ENCODE assay signal across 28 cellular contexts in the genomic region with DNA sequence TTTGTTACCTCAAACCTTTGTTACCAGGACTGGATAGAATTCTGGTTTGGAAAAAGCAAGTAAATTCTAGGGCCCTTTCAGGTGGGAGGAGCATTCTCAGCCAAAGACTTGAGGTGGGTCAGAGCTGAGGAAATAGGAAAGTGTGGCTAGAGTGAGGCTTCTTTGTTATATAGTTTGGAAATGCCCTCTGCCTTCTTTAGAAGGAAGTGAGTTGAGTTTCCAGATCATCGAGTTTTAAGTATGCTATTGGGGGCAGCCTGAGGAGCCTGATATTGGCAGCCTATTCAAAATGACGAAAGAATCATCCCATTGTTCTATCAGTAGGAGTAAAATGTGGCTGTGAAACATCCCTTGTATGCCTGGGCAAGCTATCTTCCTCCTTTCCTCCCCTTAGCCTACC.
DNase-seq lines count a peak whose midpoint lies in the region; ATAC-seq and TF ChIP-seq lines count a peak whose summit lies in the region.
"Had no signal": no experiment of that assay in that cellular context is flagged by ENCODE, and none has a peak within 500 bp of the region (broad histone marks: within the 10 kb centered on the region; RNA-seq: fewer than 3 reads in every experiment).

No MANE protein-coding gene starts in this region.

- no peaks in the 10 kb centered on the region for H3K36me3 ChIP-seq in breast epithelium
- H3K36me3 ChIP-seq: BE2C, brain microvascular endothelial cell, colonic mucosa, HAP-1, left lung, WERI-Rb-1 had no signal

- H3K27ac ChIP-seq in breast epithelium: peak overlapping the region; percentile 33 to 48
- H3K27ac ChIP-seq: brain microvascular endothelial cell, colonic mucosa, left lung, SK-N-MC, WERI-Rb-1 had no signal

- H3K9me3 Mint-ChIP-seq in MCF 10A (ENCODE audit: unreplicated experiment) (no peaks in the 10 kb centered on the region), nephron progenitor cell (no peaks in the 10 kb centered on the region), natural killer cell (no peaks in the 10 kb centered on the region)

- intact Hi-C loops in breast epithelium (cut with DNase I; ENCODE audit: low total_unique reads): no loop called here
- intact Hi-C loops in MCF 10A (cut with micrococcal nuclease): no loop called here
- intact Hi-C loops in natural killer cell (cut with micrococcal nuclease): no loop called here

- H3K27me3 Mint-ChIP-seq in MCF 10A (ENCODE audit: insufficient read depth, unreplicated experiment): no peaks in the 10 kb centered on the region
- H3K27me3 Mint-ChIP-seq in nephron progenitor cell (ENCODE audit: low read depth, poor library complexity): no peaks in the 10 kb centered on the region
- no peaks in the 10 kb centered on the region for H3K27me3 Mint-ChIP-seq in natural killer cell (ENCODE audit: low read depth in 2 of 2)
- H3K27me3 Mint-ChIP-seq: stimulated activated naive CD8-positive, alpha-beta T cell treated with anti-CD3 and anti-CD28 coated beads, Interleukin-15, amount 100 ng/mL, for 72 hours had no signal

- no peak for TF ChIP-seq POLR2A in breast epithelium (IDR thresholded peaks at IDR 0.05)

- no peak overlapping the region for H3K4me3 ChIP-seq in breast epithelium
- H3K4me3 ChIP-seq in fibroblast of pulmonary artery (replicated peaks; ENCODE audit: low read depth, low read length): no peak overlapping the region
- H3K4me3 ChIP-seq: colonic mucosa, HAP-1, left lung, mucosa of descending colon, SK-N-MC had no signal

- no peak overlapping the region for H3K4me3 Mint-ChIP-seq in MCF 10A (ENCODE audit: unreplicated experiment)
- H3K4me3 Mint-ChIP-seq in nephron progenitor cell: no peak overlapping the region
- no peak overlapping the region for H3K4me3 Mint-ChIP-seq in natural killer cell
- H3K4me3 Mint-ChIP-seq: stimulated activated naive CD8-positive, alpha-beta T cell treated with anti-CD3 and anti-CD28 coated beads, Interleukin-15, amount 100 ng/mL, for 72 hours had no signal

- BruUV-seq in MCF 10A (replicated peaks; lab: Mats Ljungman, UMichigan): no TSS peak

- no peak for DNase-seq in breast epithelium (ENCODE audit: low spot score in 2 of 2)
- DNase-seq in MCF 10A (ENCODE audit: unreplicated experiment): no peak
- DNase-seq in fibroblast of pulmonary artery (ENCODE audit: low read depth): peak; percentile 70
- no peak for DNase-seq in nephron progenitor cell
- no peak for DNase-seq in SKM-1 (lab: John Stamatoyannopoulos, UW; ENCODE audit: unreplicated experiment)
- no peak for DNase-seq in natural killer cell
- DNase-seq: activated CD4-positive, alpha-beta T cell treated with anti-CD3 and anti-CD28 coated beads, Interleukin-2, amount 50 U/mL, for 48 hours; activated gamma-delta T cell; BE2C; brain microvascular endothelial cell; Caco-2; colonic mucosa; left lung; MM.1S; mucosa of descending colon; NCI-H1436; NCI-H2171; NCI-H526; RPMI8226; stimulated activated CD4-positive, alpha-beta T cell treated with anti-CD3 and anti-CD28 coated beads, Interleukin-12 subunit alpha, Interleukin-12 subunit beta, amount 100 ng/mL, for 4 hours; stimulated activated CD4-positive, alpha-beta T cell treated with anti-CD3 and anti-CD28 coated beads, Interleukin-4, amount 100 ng/mL, for 4 hours; stimulated activated naive CD8-positive, alpha-beta T cell treated with anti-CD3 and anti-CD28 coated beads, Interleukin-15, amount 100 ng/mL, for 72 hours; trophoblast cell; WERI-Rb-1 had no signal

- H3K27ac Mint-ChIP-seq in MCF 10A (ENCODE audit: low read depth, unreplicated experiment): no peak overlapping the region
- peak overlapping the region; percentile 1 for H3K27ac Mint-ChIP-seq in nephron progenitor cell
- H3K27ac Mint-ChIP-seq in natural killer cell: no peak overlapping the region
- H3K27ac Mint-ChIP-seq: stimulated activated naive CD8-positive, alpha-beta T cell treated with anti-CD3 and anti-CD28 coated beads, Interleukin-15, amount 100 ng/mL, for 72 hours had no signal

- TF ChIP-seq CTCF in breast epithelium (IDR thresholded peaks at IDR 0.05) (no peak), MCF 10A (IDR thresholded peaks at IDR 0.05; ENCODE audit: unreplicated experiment) (no peak), fibroblast of pulmonary artery (IDR thresholded peaks at IDR 0.05; ENCODE audit: low read length, missing control alignments) (no peak), nephron progenitor cell (IDR thresholded peaks at IDR 0.05) (no peak), natural killer cell (IDR thresholded peaks at IDR 0.05) (no peak)

- H3K4me1 Mint-ChIP-seq in MCF 10A (ENCODE audit: insufficient read depth, unreplicated experiment): no peaks in the 10 kb centered on the region
- H3K4me1 Mint-ChIP-seq in nephron progenitor cell: peaks cover 28% of the 10 kb centered on the region
- no peaks in the 10 kb centered on the region for H3K4me1 Mint-ChIP-seq in natural killer cell
- H3K4me1 Mint-ChIP-seq: stimulated activated naive CD8-positive, alpha-beta T cell treated with anti-CD3 and anti-CD28 coated beads, Interleukin-15, amount 100 ng/mL, for 72 hours had no signal

- no peaks in the 10 kb centered on the region for H3K4me1 ChIP-seq in breast epithelium
- H3K4me1 ChIP-seq: Caco-2, colonic mucosa, left lung had no signal

- POLR2A ChIA-PET in MCF 10A (lab: Yijun Ruan, JAX): no interaction called here

- no peaks in the 10 kb centered on the region for H3K27me3 ChIP-seq in breast epithelium
- H3K27me3 ChIP-seq: BE2C, brain microvascular endothelial cell, colonic mucosa, left lung had no signal

- H3K9me3 ChIP-seq in breast epithelium: no peaks in the 10 kb centered on the region
- H3K9me3 ChIP-seq: BE2C, Caco-2, colonic mucosa, HAP-1, left lung, mucosa of descending colon had no signal

- CTCF ChIA-PET in MCF 10A (lab: Yijun Ruan, JAX): interaction anchor here (0.5 to 1.3 kb wide), 3 partner anchors 11 to 1194 kb away, joined by 3 to 4 read pairs (median 4); no protein-coding TSS in a partner anchor

- peaks cover 7% of the 10 kb centered on the region for H3K36me3 Mint-ChIP-seq in MCF 10A (ENCODE audit: insufficient read depth, unreplicated experiment)
- H3K36me3 Mint-ChIP-seq in nephron progenitor cell (ENCODE audit: low read depth): no peaks in the 10 kb centered on the region
- no peaks in the 10 kb centered on the region for H3K36me3 Mint-ChIP-seq in natural killer cell

- ATAC-seq in natural killer cell (no peak), GM21390 (IDR thresholded peaks at IDR 0.05; ENCODE audit: unreplicated experiment) (no peak), HG03565 (IDR thresholded peaks at IDR 0.05; ENCODE audit: unreplicated experiment) (no peak)
- ATAC-seq: left lung; mucosa of descending colon; stimulated activated naive CD8-positive, alpha-beta T cell treated with anti-CD3 and anti-CD28 coated beads, Interleukin-15, amount 100 ng/mL, for 72 hours had no signal
